In genomic region chr10:48468866-48469511, GRCh38 we compare ENCODE assay signal across 18 cellular contexts.
DNase-seq lines count a peak whose midpoint lies in the region; ATAC-seq and TF ChIP-seq lines count a peak whose summit lies in the region.
"Had no signal": no experiment of that assay in that cellular context is flagged by ENCODE, and none has a peak within 500 bp of the region (broad histone marks: within the 10 kb centered on the region; RNA-seq: fewer than 3 reads in every experiment).

No MANE protein-coding gene starts in this region.

- BruUV-seq in Caco-2 (replicated peaks; lab: Mats Ljungman, UMichigan) (no TSS peak), A673 (replicated peaks; lab: Mats Ljungman, UMichigan) (no TSS peak)

- H4K20me1 ChIP-seq in BLaER1 = no peaks in the 10 kb centered on the region

- no peak for ATAC-seq in HG03175 (IDR thresholded peaks at IDR 0.05; ENCODE audit: unreplicated experiment)
- ATAC-seq: GM12878 had no signal

- POLR2A ChIA-PET in Caco-2 (lab: Charles Lee) = interaction anchor here (0.6 kb wide), 1 partner anchor 18 kb away, joined by 3 read pairs; no protein-coding TSS in a partner anchor
- POLR2A ChIA-PET in A673 (lab: Charles Lee; ENCODE audit: low non-redundant PET) = no interaction called here

- peak overlapping the region; percentile 55 for H3K27ac Mint-ChIP-seq in Caco-2 (ENCODE audit: unreplicated experiment)
- H3K27ac Mint-ChIP-seq in endodermal cell = peak overlapping the region; percentile 90
- H3K27ac Mint-ChIP-seq: activated T-helper 2 cell treated with anti-CD3 and anti-CD28 coated beads, Interferon-gamma antibody, Interleukin-2, Interleukin-4, amounts not matched to agents 10 μg/mL and 5 μg/mL and 100 μg/mL, durations not matched to agents 14 hours and 24 hours and 36 hours; memory B cell had no signal

- peaks cover 27% of the 10 kb centered on the region for H3K4me1 Mint-ChIP-seq in Caco-2 (ENCODE audit: low read depth, unreplicated experiment)
- peaks cover 41% of the 10 kb centered on the region for H3K4me1 Mint-ChIP-seq in endodermal cell
- H3K4me1 Mint-ChIP-seq: memory B cell had no signal

- no peaks in the 10 kb centered on the region for H3K27me3 ChIP-seq in BLaER1
- no peaks in the 10 kb centered on the region for H3K27me3 ChIP-seq in Caco-2 (replicated peaks; ENCODE audit: control insufficient read depth, insufficient read depth, low read length)
- H3K27me3 ChIP-seq in endodermal cell (ENCODE audit: control insufficient read depth, insufficient read depth, low read length, poor library complexity, severe bottlenecking) = peaks cover 18% of the 10 kb centered on the region
- no peaks in the 10 kb centered on the region for H3K27me3 ChIP-seq in parathyroid adenoma (ENCODE audit: control insufficient read depth, insufficient read depth, low read length)
- H3K27me3 ChIP-seq in A673 (replicated peaks; ENCODE audit: insufficient read depth, low read depth, low read length, poor library complexity) = peaks cover 16% of the 10 kb centered on the region

- no peak overlapping the region for H3K4me3 Mint-ChIP-seq in Caco-2 (ENCODE audit: unreplicated experiment)
- H3K4me3 Mint-ChIP-seq in endodermal cell = no peak overlapping the region
- H3K4me3 Mint-ChIP-seq: memory B cell had no signal

- H3K27ac ChIP-seq in BLaER1 (peak overlapping the region; percentile 65; the same call in 1 of the 2 replicates), endodermal cell (ENCODE audit: low read depth, low read length) (no peak overlapping the region), parathyroid adenoma (peak overlapping the region; percentile 61), A673 (ENCODE audit: low read depth, low read length, poor library complexity, severe bottlenecking) (no peak overlapping the region)
- H3K27ac ChIP-seq: epithelial cell of prostate, HL-60, PC-9, VCaP had no signal

- peaks cover 27% of the 10 kb centered on the region for H3K4me1 ChIP-seq in BLaER1
- peaks cover 41% of the 10 kb centered on the region for H3K4me1 ChIP-seq in Caco-2
- peaks cover 32% of the 10 kb centered on the region for H3K4me1 ChIP-seq in endodermal cell (ENCODE audit: control insufficient read depth, insufficient read depth, low read length)
- H3K4me1 ChIP-seq in parathyroid adenoma = peaks cover 61% of the 10 kb centered on the region
- peaks cover 11% of the 10 kb centered on the region for H3K4me1 ChIP-seq in A673 (ENCODE audit: insufficient read depth, low read length, poor library complexity, severe bottlenecking)

- H3K9ac ChIP-seq in BLaER1 = 0 out of 2 replicates have a peak overlapping the region, but pooled peaks have one; percentile 40
- no peak overlapping the region for H3K9ac ChIP-seq in endodermal cell (ENCODE audit: extremely low read depth, low read length, poor library complexity, severe bottlenecking)
- no peak overlapping the region for H3K9ac ChIP-seq in parathyroid adenoma

- WGBS in endodermal cell (ENCODE audit: insufficient coverage in 1 of 2, insufficient read length in 1 of 2), 2 experiments = 83 to 92% methylated on average over 1 to 3 of the region's 3 CpGs

- peak in 1 of 2 experiments; percentile 33 for DNase-seq in Caco-2
- peak; percentile 44 for DNase-seq in endodermal cell
- DNase-seq in GM10266 (ENCODE audit: extremely low spot score) = no peak
- no peak for DNase-seq in A673 (ENCODE audit: low spot score)
- DNase-seq: IMR-90, NCI-H1694, NCI-H82, PC-9, T-helper 1 cell had no signal

- H3K36me3 ChIP-seq in BLaER1 = no peaks in the 10 kb centered on the region
- no peaks in the 10 kb centered on the region for H3K36me3 ChIP-seq in Caco-2 (ENCODE audit: control insufficient read depth, insufficient read depth, low read length)
- no peaks in the 10 kb centered on the region for H3K36me3 ChIP-seq in endodermal cell (ENCODE audit: control insufficient read depth, insufficient read depth, low read length)
- no peaks in the 10 kb centered on the region for H3K36me3 ChIP-seq in parathyroid adenoma (ENCODE audit: control insufficient read depth, insufficient read depth, low read length)
- H3K36me3 ChIP-seq in A673 (ENCODE audit: insufficient read depth, low read length, poor library complexity, severe bottlenecking) = no peaks in the 10 kb centered on the region

- H3K9me3 Mint-ChIP-seq in Caco-2 (ENCODE audit: unreplicated experiment) = no peaks in the 10 kb centered on the region
- peaks cover 9% of the 10 kb centered on the region for H3K9me3 Mint-ChIP-seq in endodermal cell
- H3K9me3 Mint-ChIP-seq: activated T-helper 2 cell treated with anti-CD3 and anti-CD28 coated beads, Interferon-gamma antibody, Interleukin-2, Interleukin-4, amounts not matched to agents 10 μg/mL and 5 μg/mL and 100 μg/mL, durations not matched to agents 14 hours and 24 hours and 36 hours; memory B cell had no signal

- H3K36me3 Mint-ChIP-seq in Caco-2 (ENCODE audit: insufficient read depth, unreplicated experiment) (peaks cover 4% of the 10 kb centered on the region), endodermal cell (ENCODE audit: low read depth) (no peaks in the 10 kb centered on the region)
- H3K36me3 Mint-ChIP-seq: memory B cell had no signal

- CTCF ChIA-PET in Caco-2 (lab: Charles Lee) = interaction anchor here (0.6 to 2.0 kb wide), 4 partner anchors 15 to 1043 kb away, joined by 3 to 6 read pairs (median 4); no protein-coding TSS in a partner anchor
- CTCF ChIA-PET in A673 (lab: Charles Lee) = no interaction called here

- H3K4me3 ChIP-seq in BLaER1 = no peak overlapping the region
- H3K4me3 ChIP-seq in Caco-2 (ENCODE audit: low read depth, low read length) = no peak overlapping the region
- H3K4me3 ChIP-seq in endodermal cell (ENCODE audit: low read length) = no peak overlapping the region
- no peak overlapping the region for H3K4me3 ChIP-seq in parathyroid adenoma (ENCODE audit: low read depth, low read length)
- H3K4me3 ChIP-seq in A673 (ENCODE audit: low read depth, low read length, poor library complexity, severe bottlenecking) = no peak overlapping the region
- H3K4me3 ChIP-seq: GM12878, PC-9 had no signal

- peak overlapping the region; percentile 70 for H3K4me2 ChIP-seq in BLaER1
- H3K4me2 ChIP-seq in parathyroid adenoma (ENCODE audit: low read length) = no peak overlapping the region
- H3K4me2 ChIP-seq: PC-9 had no signal

- H3K9me3 ChIP-seq in BLaER1 (peaks cover 7% of the 10 kb centered on the region; the same call in 1 of the 2 replicates), Caco-2 (no peaks in the 10 kb centered on the region), endodermal cell (ENCODE audit: control insufficient read depth, low read length) (peaks cover 7% of the 10 kb centered on the region), parathyroid adenoma (ENCODE audit: control insufficient read depth, low read length) (no peaks in the 10 kb centered on the region), A673 (ENCODE audit: low read depth, low read length, poor library complexity, severe bottlenecking) (no peaks in the 10 kb centered on the region)

- H3K27me3 Mint-ChIP-seq in Caco-2 (ENCODE audit: insufficient read depth, unreplicated experiment) = no peaks in the 10 kb centered on the region
- H3K27me3 Mint-ChIP-seq in endodermal cell (ENCODE audit: insufficient read depth) = peaks cover 5% of the 10 kb centered on the region

- peaks cover 2% of the 10 kb centered on the region for H3K79me2 ChIP-seq in parathyroid adenoma

- TF ChIP-seq CTCF in Caco-2 (IDR thresholded peaks at IDR 0.05; ENCODE audit: insufficient read depth in 1 of 2, low read depth in 1 of 2, low read length in 1 of 2, severe bottlenecking in 1 of 2, unreplicated experiment in 1 of 2) (no peak), endodermal cell (conservative IDR thresholded peaks at IDR 0.05) (no peak), parathyroid adenoma (IDR thresholded peaks at IDR 0.05) (no peak), GM10266 (IDR thresholded peaks at IDR 0.05; ENCODE audit: control insufficient read depth, insufficient read depth, low read depth, missing control alignments) (no peak), A673 (conservative IDR thresholded peaks at IDR 0.05; ENCODE audit: low read depth, low read length) (no peak)

- intact Hi-C loops in Caco-2 (cut with micrococcal nuclease; ENCODE audit: unreplicated experiment) = loop anchor here (2.0 kb wide), 1 partner anchor 14 kb away; no protein-coding TSS in a partner anchor
- intact Hi-C loops in A673 (cut with micrococcal nuclease; ENCODE audit: unreplicated experiment) = no loop called here

- H2AFZ ChIP-seq in parathyroid adenoma = peak overlapping the region; percentile 65
- H2AFZ ChIP-seq: PC-9 had no signal

Comparison
In these comparisons a context has a peak if more than half of its experiments do, and no peak if none do; other contexts are left out.
1. H3K27ac ChIP-seq: peak in BLaER1 (single experiment) and parathyroid adenoma (single experiment); none in endodermal cell (single experiment) and A673 (single experiment).